ENCODE assay signal across 19 cellular contexts in genomic region chr2:127641133-127641532, GRCh38. TPM values are rescaled to one million over a fixed set of nuclear protein-coding genes. Genes with fewer than 3 reads are reported as not detected.
DNase-seq lines count a peak whose midpoint lies in the region; ATAC-seq and TF ChIP-seq lines count a peak whose summit lies in the region.
"Had no signal": no experiment of that assay in that cellular context is flagged by ENCODE, and none has a peak within 500 bp of the region (broad histone marks: within the 10 kb centered on the region; RNA-seq: fewer than 3 reads in every experiment).

No MANE protein-coding gene starts in this region.

- H3K36me3 Mint-ChIP-seq in T-helper 2 cell treated with Interferon-gamma antibody and Interleukin-4, amounts not matched to agents 5 μg/mL and 100 μg/mL, for 36 hours (ENCODE audit: low read depth) = no peaks in the 10 kb centered on the region

- ATAC-seq in stimulated activated naive CD8-positive, alpha-beta T cell treated with anti-CD3 and anti-CD28 coated beads, Interleukin-15, amount 100 ng/mL, for 72 hours = peak; percentile 0
- ATAC-seq in HG03460 (IDR thresholded peaks at IDR 0.05; ENCODE audit: unreplicated experiment) (no peak), HG02852 (IDR thresholded peaks at IDR 0.05; ENCODE audit: unreplicated experiment) (no peak)

- no peak overlapping the region for H3K27ac Mint-ChIP-seq in T-helper 2 cell treated with Interferon-gamma antibody and Interleukin-4, amounts not matched to agents 5 μg/mL and 100 μg/mL, for 36 hours
- peak overlapping the region; percentile 76 to 80 for H3K27ac Mint-ChIP-seq in stimulated activated naive CD8-positive, alpha-beta T cell treated with anti-CD3 and anti-CD28 coated beads, Interleukin-15, amount 100 ng/mL, for 72 hours

- H3K36me3 ChIP-seq in left ventricle myocardium inferior (peaks cover 55% of the 10 kb centered on the region), right atrium auricular region (peaks cover 67% of the 10 kb centered on the region), ascending aorta (peaks cover 39 to 60% of the 10 kb centered on the region in 2 donors)

- peaks cover 22% of the 10 kb centered on the region for H3K4me1 Mint-ChIP-seq in T-helper 2 cell treated with Interferon-gamma antibody and Interleukin-4, amounts not matched to agents 5 μg/mL and 100 μg/mL, for 36 hours (ENCODE audit: low read depth)
- peaks cover 72% of the 10 kb centered on the region for H3K4me1 Mint-ChIP-seq in stimulated activated naive CD8-positive, alpha-beta T cell treated with anti-CD3 and anti-CD28 coated beads, Interleukin-15, amount 100 ng/mL, for 72 hours

- peaks cover 97% of the 10 kb centered on the region for H3K4me1 ChIP-seq in left ventricle myocardium inferior
- H3K4me1 ChIP-seq in right atrium auricular region = peaks cover 0 to 83% of the 10 kb centered on the region in 2 donors
- H3K4me1 ChIP-seq in ascending aorta = peaks cover 7 to 17% of the 10 kb centered on the region in 2 donors
- H3K4me1 ChIP-seq: parathyroid adenoma had no signal

- H3K27ac ChIP-seq in left ventricle myocardium inferior (replicated peaks) = peak overlapping the region; percentile 94
- H3K27ac ChIP-seq in right atrium auricular region = peak overlapping the region in 1 of 2 donors; percentile 61
- H3K27ac ChIP-seq in ascending aorta = peak overlapping the region; percentile 11 to 56
- H3K27ac ChIP-seq: hepatocyte, KMS-11, parathyroid adenoma had no signal

- no peaks in the 10 kb centered on the region for H3K27me3 ChIP-seq in left ventricle myocardium inferior (ENCODE audit: low read depth)
- H3K27me3 ChIP-seq in right atrium auricular region = no peaks in the 10 kb centered on the region
- no peaks in the 10 kb centered on the region for H3K27me3 ChIP-seq in ascending aorta
- H3K27me3 ChIP-seq: hepatocyte had no signal

- no peak overlapping the region for H3K4me3 ChIP-seq in left ventricle myocardium inferior
- H3K4me3 ChIP-seq in right atrium auricular region = no peak overlapping the region
- H3K4me3 ChIP-seq in ascending aorta = no peak overlapping the region
- H3K4me3 ChIP-seq: hepatocyte, stomach had no signal

- TF ChIP-seq CTCF in left ventricle myocardium inferior (IDR thresholded peaks at IDR 0.05; ENCODE audit: borderline replicate concordance) (no peak), right atrium auricular region (IDR thresholded peaks at IDR 0.05) (no peak), ascending aorta (IDR thresholded peaks at IDR 0.05) (no peak)

- no peaks in the 10 kb centered on the region for H3K9me3 Mint-ChIP-seq in T-helper 2 cell treated with Interferon-gamma antibody and Interleukin-4, amounts not matched to agents 5 μg/mL and 100 μg/mL, for 36 hours
- no peaks in the 10 kb centered on the region for H3K9me3 Mint-ChIP-seq in stimulated activated naive CD8-positive, alpha-beta T cell treated with anti-CD3 and anti-CD28 coated beads, Interleukin-15, amount 100 ng/mL, for 72 hours
- H3K9me3 Mint-ChIP-seq: T-helper 1 cell treated with Interleukin-12 subunit alpha and Interleukin-12 subunit beta and Interleukin-4 antibody, amounts not matched to agents 30 μg/mL and 1 μg/mL, for 36 hours had no signal

- peak overlapping the region; percentile 54 for H3K4me3 Mint-ChIP-seq in T-helper 2 cell treated with Interferon-gamma antibody and Interleukin-4, amounts not matched to agents 5 μg/mL and 100 μg/mL, for 36 hours
- H3K4me3 Mint-ChIP-seq in stimulated activated naive CD8-positive, alpha-beta T cell treated with anti-CD3 and anti-CD28 coated beads, Interleukin-15, amount 100 ng/mL, for 72 hours = peak overlapping the region; percentile 75 to 85

- intact Hi-C loops in left ventricle myocardium inferior (cut with micrococcal nuclease) (no loop called here), ascending aorta (cut with DNase I) (no loop called here)

- DNase-seq in left ventricle myocardium inferior (no peak), right atrium auricular region (ENCODE audit: low spot score) (no peak), ascending aorta (ENCODE audit: low spot score in 2 of 2) (no peak), cerebellum (ENCODE audit: low spot score) (no peak)
- no peak for DNase-seq in T-helper 2 cell treated with Interferon-gamma antibody and Interleukin-4, amounts not matched to agents 5 μg/mL and 100 μg/mL, for 36 hours (ENCODE audit: low spot score)
- peak in 1 of 2 donors; percentile 30 for DNase-seq in stimulated activated naive CD8-positive, alpha-beta T cell treated with anti-CD3 and anti-CD28 coated beads, Interleukin-15, amount 100 ng/mL, for 72 hours
- DNase-seq: activated gamma-delta T cell treated with Interleukin-2 at 50 U/mL for 16 hours; DMS153; kidney glomerular epithelial cell; NCI-H1105 treated with DMSO at 0.1 percent for 48 hours; NK-92 treated with Interleukin-12 subunit alpha and Interleukin-12 subunit beta, amount 100 ng/mL, for 24 hours; stomach had no signal

- H3K9me3 ChIP-seq in left ventricle myocardium inferior (replicated peaks) (no peaks in the 10 kb centered on the region), right atrium auricular region (no peaks in the 10 kb centered on the region), ascending aorta (no peaks in the 10 kb centered on the region)
- H3K9me3 ChIP-seq: stomach had no signal

- no peaks in the 10 kb centered on the region for H3K27me3 Mint-ChIP-seq in T-helper 2 cell treated with Interferon-gamma antibody and Interleukin-4, amounts not matched to agents 5 μg/mL and 100 μg/mL, for 36 hours (ENCODE audit: low read depth)
- no peaks in the 10 kb centered on the region for H3K27me3 Mint-ChIP-seq in stimulated activated naive CD8-positive, alpha-beta T cell treated with anti-CD3 and anti-CD28 coated beads, Interleukin-15, amount 100 ng/mL, for 72 hours

RNA-seq across cellular contexts. Expression of gene GPR17, which starts 4.8 kb away (rescaled TPM):
- total RNA-seq in left ventricle myocardium inferior (0.16 TPM), right atrium auricular region (under 1 TPM in 1 of 2 donors, not detected in 1; 0.24 TPM), ascending aorta (not detected), cerebellum (8.9 TPM)
- total RNA-seq: bronchial epithelial cell, hepatocyte, stomach had no signal

RNA-seq across cellular contexts. Expression of gene LIMS2, which starts 34.2 kb away (rescaled TPM):
- total RNA-seq in left ventricle myocardium inferior = 173 TPM
- total RNA-seq in right atrium auricular region = 10 to 100 TPM; 80.2 to 91.7 TPM
- 169 TPM for total RNA-seq in ascending aorta
- 3.3 TPM for total RNA-seq in cerebellum

Comparison
In these comparisons a context has a peak if more than half of its experiments do, and no peak if none do; other contexts are left out.
1. RNA of gene LIMS2, which starts 34.2 kb away (total RNA-seq): 173 TPM in left ventricle myocardium inferior (single experiment), 169 TPM in ascending aorta (single experiment) and 80.2 to 91.7 TPM in right atrium auricular region; 3.3 TPM in cerebellum (single experiment); every median in the first group is over 10 times any median in the second.